Comparison of ENCODE assay signal across 15 cellular contexts in the genomic region with DNA sequence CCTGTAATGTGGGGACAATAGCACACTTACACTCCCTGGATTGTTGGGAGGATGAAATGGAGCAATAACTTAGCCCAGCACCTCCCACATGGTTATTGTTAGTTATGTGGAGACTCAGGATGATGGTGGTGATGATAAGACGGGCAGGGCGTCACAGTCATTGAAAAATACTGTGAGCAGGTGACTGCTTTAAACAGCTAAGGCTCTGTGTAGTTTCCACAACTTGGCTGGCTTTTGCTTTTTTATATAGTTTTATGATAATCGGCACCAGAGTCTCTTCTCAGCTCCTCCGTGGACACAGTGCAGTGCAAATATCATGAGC.
A peak's percentile ranks its signal among the peaks of the same experiment; 100 is the strongest.
DNase-seq lines count a peak whose midpoint lies in the region; TF ChIP-seq lines count a peak whose summit lies in the region.
"Had no signal": no experiment of that assay in that cellular context is flagged by ENCODE, and none has a peak within 500 bp of the region (broad histone marks: within the 10 kb centered on the region; RNA-seq: fewer than 3 reads in every experiment).

No MANE protein-coding gene starts in this region.

- H3K4me3 Mint-ChIP-seq in endodermal cell (no peak overlapping the region), chondrocyte (ENCODE audit: unreplicated experiment) (no peak overlapping the region)
- H3K4me3 Mint-ChIP-seq: B cell; CD4-positive, alpha-beta T cell had no signal

- H3K27ac Mint-ChIP-seq in endodermal cell (no peak overlapping the region), chondrocyte (ENCODE audit: unreplicated experiment) (no peak overlapping the region)
- H3K27ac Mint-ChIP-seq: B cell; CD4-positive, alpha-beta T cell had no signal

- H3K79me2 ChIP-seq in parathyroid adenoma, result no peaks in the 10 kb centered on the region

- H3K27me3 Mint-ChIP-seq in endodermal cell (ENCODE audit: insufficient read depth), result peaks cover 2% of the 10 kb centered on the region
- no peaks in the 10 kb centered on the region for H3K27me3 Mint-ChIP-seq in chondrocyte (ENCODE audit: low read depth)

- no peak overlapping the region for H3K4me2 ChIP-seq in parathyroid adenoma (ENCODE audit: low read length)

- TF ChIP-seq CTCF in endodermal cell (conservative IDR thresholded peaks at IDR 0.05) (no peak), parathyroid adenoma (IDR thresholded peaks at IDR 0.05) (no peak), transverse colon (IDR thresholded peaks at IDR 0.05) (no peak), chondrocyte (IDR thresholded peaks at IDR 0.05) (no peak)

- WGBS in endodermal cell (ENCODE audit: insufficient coverage in 1 of 2, insufficient read length in 1 of 2), 2 experiments, result 84 to 89% methylated on average over 3 to 4 of the region's 4 CpGs
- WGBS in transverse colon (ENCODE audit: low coverage in 1 of 2), 2 donors, result 51 to 81% methylated on average over 3 to 4 of the region's 4 CpGs

- H3K9ac ChIP-seq in endodermal cell (ENCODE audit: extremely low read depth, low read length, poor library complexity, severe bottlenecking) (no peak overlapping the region), parathyroid adenoma (no peak overlapping the region)
- H3K9ac ChIP-seq: GM23248 had no signal

- no peaks in the 10 kb centered on the region for H3K27me3 ChIP-seq in endodermal cell (ENCODE audit: control insufficient read depth, insufficient read depth, low read length, poor library complexity, severe bottlenecking)
- H3K27me3 ChIP-seq in parathyroid adenoma (ENCODE audit: control insufficient read depth, insufficient read depth, low read length), result no peaks in the 10 kb centered on the region
- no peaks in the 10 kb centered on the region for H3K27me3 ChIP-seq in transverse colon

- intact Hi-C loops in transverse colon (cut with DNase I; ENCODE audit: low total_unique reads), result no loop called here

- H3K4me1 ChIP-seq in endodermal cell (ENCODE audit: control insufficient read depth, insufficient read depth, low read length) (peaks cover 2% of the 10 kb centered on the region), parathyroid adenoma (peaks cover 7% of the 10 kb centered on the region), transverse colon (peaks cover 0 to 17% (median 14%) of the 10 kb centered on the region in 4 donors)

- H3K4me3 ChIP-seq in endodermal cell (ENCODE audit: low read length) (no peak overlapping the region), parathyroid adenoma (ENCODE audit: low read depth, low read length) (no peak overlapping the region), transverse colon (no peak overlapping the region)
- H3K4me3 ChIP-seq: GM12878, GM23248 had no signal

- TF ChIP-seq EP300 in transverse colon (IDR thresholded peaks at IDR 0.05; ENCODE audit: low read depth), result no peak

- H3K36me3 ChIP-seq in endodermal cell (ENCODE audit: control insufficient read depth, insufficient read depth, low read length) (no peaks in the 10 kb centered on the region), parathyroid adenoma (ENCODE audit: control insufficient read depth, insufficient read depth, low read length) (no peaks in the 10 kb centered on the region), transverse colon (no peaks in the 10 kb centered on the region)

- no peaks in the 10 kb centered on the region for H3K9me3 ChIP-seq in endodermal cell (ENCODE audit: control insufficient read depth, low read length)
- H3K9me3 ChIP-seq in parathyroid adenoma (ENCODE audit: control insufficient read depth, low read length), result no peaks in the 10 kb centered on the region
- no peaks in the 10 kb centered on the region for H3K9me3 ChIP-seq in transverse colon

- H3K4me1 Mint-ChIP-seq in endodermal cell (peaks cover 17% of the 10 kb centered on the region), chondrocyte (ENCODE audit: low read depth) (peaks cover 68% of the 10 kb centered on the region)
- H3K4me1 Mint-ChIP-seq: B cell had no signal

- DNase-seq in HT-29 (ENCODE audit: low spot score) (peak; percentile 9), endodermal cell (peak; percentile 29), transverse colon (peak; percentile 21), NCI-H187 treated with DMSO at 0.1 percent for 48 hours (lab: John Stamatoyannopoulos, UW) (no peak), chondrocyte (ENCODE audit: low spot score) (no peak)
- DNase-seq in activated effector memory CD4-positive, alpha-beta T cell treated with anti-CD3 and anti-CD28 coated beads, Interleukin-2, amount 50 U/mL, for 16 hours, result no peak
- DNase-seq: C1 segment of cervical spinal cord; Calu3; CD4-positive, alpha-beta T cell; DMS 273 treated with DMSO at 0.1 percent for 48 hours; DMS79; GM23248 had no signal

- in situ Hi-C loops in transverse colon (cut with MboI; ENCODE audit: low pct_ligation_motif_present in 1 of 4, low pct_unique_long_range_greater_than_20kb in 1 of 4, low sequenced_read_pairs in 3 of 4), result no loop called here

- H3K9me3 Mint-ChIP-seq in endodermal cell (peaks cover 19% of the 10 kb centered on the region), chondrocyte (ENCODE audit: low read depth) (no peaks in the 10 kb centered on the region)
- H3K9me3 Mint-ChIP-seq: CD4-positive, alpha-beta T cell had no signal

- no peak overlapping the region for H3K27ac ChIP-seq in endodermal cell (ENCODE audit: low read depth, low read length)
- peak overlapping the region; percentile 6 for H3K27ac ChIP-seq in parathyroid adenoma
- H3K27ac ChIP-seq in transverse colon, result peak overlapping the region in 3 of 4 donors; percentile 49 to 62 (median 55)
- H3K27ac ChIP-seq: GM23248 had no signal

- peak overlapping the region; percentile 20 for H2AFZ ChIP-seq in parathyroid adenoma
- H2AFZ ChIP-seq: GM23248 had no signal

- no peak for TF ChIP-seq POLR2A in transverse colon (IDR thresholded peaks at IDR 0.05)

- H3K36me3 Mint-ChIP-seq in endodermal cell (ENCODE audit: low read depth) (peaks cover 4% of the 10 kb centered on the region), chondrocyte (ENCODE audit: low read depth) (no peaks in the 10 kb centered on the region)

Comparison
In these comparisons a context has a peak if more than half of its experiments do, and no peak if none do; other contexts are left out.
1. DNase-seq: peak in HT-29 (single experiment), endodermal cell (single experiment) and transverse colon (single experiment); none in activated effector memory CD4-positive, alpha-beta T cell treated with anti-CD3 and anti-CD28 coated beads, Interleukin-2, amount 50 U/mL, for 16 hours (single experiment), NCI-H187 treated with DMSO at 0.1 percent for 48 hours (single experiment) and chondrocyte (single experiment).